ENCODE assay signal across 8 cellular contexts in the genomic region with DNA sequence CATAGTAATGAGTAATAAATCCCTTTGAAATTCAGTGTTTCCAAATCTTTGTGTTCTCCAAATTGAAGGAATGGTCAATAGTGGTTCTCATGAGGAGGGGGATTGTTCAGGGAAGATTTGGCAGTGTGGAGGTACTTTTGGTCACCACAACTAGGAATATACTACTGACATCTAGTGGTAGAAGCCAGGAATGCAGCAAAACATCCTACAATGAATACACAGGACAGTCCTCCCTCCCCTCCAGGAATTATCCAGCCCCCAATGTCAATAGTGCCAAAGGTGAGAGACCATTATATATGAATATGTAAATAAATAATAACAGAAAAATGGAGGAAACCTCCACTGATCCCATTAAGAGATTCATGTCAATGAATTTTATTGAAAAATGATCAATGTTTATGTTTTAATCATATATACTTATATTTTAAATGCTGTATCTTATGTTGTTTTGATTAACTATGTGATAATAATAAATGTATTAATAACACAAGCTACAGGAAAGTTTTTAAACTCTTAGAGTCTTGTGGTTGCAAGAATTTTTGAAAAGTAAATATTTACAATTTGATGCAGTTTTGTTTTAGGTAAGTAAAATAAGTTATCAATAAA. TPM values are rescaled to one million over a fixed set of nuclear protein-coding genes. Genes with fewer than 3 reads are reported as not detected.
DNase-seq lines count a peak whose midpoint lies in the region; FAIRE-seq and TF ChIP-seq lines count a peak whose summit lies in the region.

No MANE protein-coding gene starts in this region.

- intact Hi-C loops in PC-9 (cut with micrococcal nuclease; ENCODE audit: unreplicated experiment) = loop anchor here (1.0 to 5.0 kb wide), 3 partner anchors 73 to 1302 kb away; no protein-coding TSS in a partner anchor

- TF ChIP-seq CTCF in HL-60 (IDR thresholded peaks at IDR 0.05; ENCODE audit: insufficient read depth, low read length) (peak; percentile 40), PC-9 (conservative IDR thresholded peaks at IDR 0.05) (peak; percentile 85), neural cell (IDR thresholded peaks at IDR 0.05; ENCODE audit: poor library complexity, severe bottlenecking) (peak; percentile 71)

- CTCF ChIA-PET in PC-9 (lab: Charles Lee) = no interaction called here

- TF ChIP-seq RAD21 in neural cell (conservative IDR thresholded peaks at IDR 0.05) = peak; percentile 71

- H2AFZ ChIP-seq in PC-9 (no peak overlapping the region), neural cell (ENCODE audit: low read depth, low read length) (no peak overlapping the region)

- H3K9me2 ChIP-seq in PC-9 (ENCODE audit: insufficient read depth) = no peaks in the 10 kb centered on the region
- H3K9me2 ChIP-seq in neural cell (ENCODE audit: insufficient read depth, low read length) = no peaks in the 10 kb centered on the region

- H3F3A ChIP-seq in PC-9 (ENCODE audit: insufficient read depth, low read depth) = no peaks in the 10 kb centered on the region
- no peaks in the 10 kb centered on the region for H3F3A ChIP-seq in neural cell (ENCODE audit: insufficient read depth, low read length, poor library complexity, severe bottlenecking)

- no peak for TF ChIP-seq EP300 in neural cell (conservative IDR thresholded peaks at IDR 0.05; ENCODE audit: poor library complexity, severe bottlenecking)

- no peak overlapping the region for H3K9ac ChIP-seq in neural cell (ENCODE audit: low read length)

- POLR2A ChIA-PET in PC-9 (lab: Charles Lee; ENCODE audit: unreplicated experiment) = no interaction called here

- H3K27me3 ChIP-seq in HL-60 (ENCODE audit: insufficient read depth, poor library complexity, severe bottlenecking) (no peaks in the 10 kb centered on the region), PC-9 (ENCODE audit: insufficient read depth, low read depth) (no peaks in the 10 kb centered on the region), neural cell (ENCODE audit: insufficient read depth, low read depth, low read length) (no peaks in the 10 kb centered on the region)

- no TSS peak for BruUV-seq in PC-9 (replicated peaks; lab: Mats Ljungman, UMichigan)

- H3K4me2 ChIP-seq in PC-9 (no peak overlapping the region), neural cell (ENCODE audit: low read length) (no peak overlapping the region)

- no peaks in the 10 kb centered on the region for H3K79me2 ChIP-seq in PC-9 (ENCODE audit: low read depth)
- H3K79me2 ChIP-seq in neural cell (replicated peaks; ENCODE audit: insufficient read depth, low read length) = no peaks in the 10 kb centered on the region

- DNase-seq in AG08395 (ENCODE audit: low spot score) (peak; percentile 63), GM03348 (ENCODE audit: low spot score) (peak; percentile 42), HL-60 (ENCODE audit: low read depth in 1 of 2, low spot score in 1 of 2) (peak; percentile 4 to 12), PC-9 (peak in 1 of 2 experiments; percentile 34), NCI-H774 (lab: John Stamatoyannopoulos, UW) (no peak)
- no peak for DNase-seq in activated effector memory CD4-positive, alpha-beta T cell treated with Interleukin-2 at 50 U/mL for 16 hours

- no peak overlapping the region for H3K27ac ChIP-seq in HL-60 (replicated peaks)
- no peak overlapping the region for H3K27ac ChIP-seq in PC-9
- H3K27ac ChIP-seq in neural cell (ENCODE audit: low read length) = no peak overlapping the region

- H3K4me1 ChIP-seq in PC-9 (replicated peaks; ENCODE audit: insufficient read depth) = no peaks in the 10 kb centered on the region

- H3K4me3 ChIP-seq in HL-60 (replicated peaks; ENCODE audit: insufficient read depth, low read length) (no peak overlapping the region), PC-9 (no peak overlapping the region), neural cell (ENCODE audit: low read length) (no peak overlapping the region)

- H4K20me1 ChIP-seq in PC-9 (ENCODE audit: insufficient read depth) (no peaks in the 10 kb centered on the region), neural cell (ENCODE audit: insufficient read depth) (no peaks in the 10 kb centered on the region)

- peak; percentile 71 for FAIRE-seq in endometrium (lab: Jason Lieb, UNC)

- H3K9me3 ChIP-seq in PC-9 (ENCODE audit: insufficient read depth, low read depth) (no peaks in the 10 kb centered on the region), neural cell (ENCODE audit: low read length) (no peaks in the 10 kb centered on the region)

- H3K36me3 ChIP-seq in PC-9 (ENCODE audit: low read depth) = no peaks in the 10 kb centered on the region
- H3K36me3 ChIP-seq in neural cell (ENCODE audit: insufficient read depth, low read length) = no peaks in the 10 kb centered on the region

TF ChIP-seq in neural cell, 6 proteins besides CTCF, POLR2A, EP300 and RAD21:
- TF ChIP-seq, protein P1, sequence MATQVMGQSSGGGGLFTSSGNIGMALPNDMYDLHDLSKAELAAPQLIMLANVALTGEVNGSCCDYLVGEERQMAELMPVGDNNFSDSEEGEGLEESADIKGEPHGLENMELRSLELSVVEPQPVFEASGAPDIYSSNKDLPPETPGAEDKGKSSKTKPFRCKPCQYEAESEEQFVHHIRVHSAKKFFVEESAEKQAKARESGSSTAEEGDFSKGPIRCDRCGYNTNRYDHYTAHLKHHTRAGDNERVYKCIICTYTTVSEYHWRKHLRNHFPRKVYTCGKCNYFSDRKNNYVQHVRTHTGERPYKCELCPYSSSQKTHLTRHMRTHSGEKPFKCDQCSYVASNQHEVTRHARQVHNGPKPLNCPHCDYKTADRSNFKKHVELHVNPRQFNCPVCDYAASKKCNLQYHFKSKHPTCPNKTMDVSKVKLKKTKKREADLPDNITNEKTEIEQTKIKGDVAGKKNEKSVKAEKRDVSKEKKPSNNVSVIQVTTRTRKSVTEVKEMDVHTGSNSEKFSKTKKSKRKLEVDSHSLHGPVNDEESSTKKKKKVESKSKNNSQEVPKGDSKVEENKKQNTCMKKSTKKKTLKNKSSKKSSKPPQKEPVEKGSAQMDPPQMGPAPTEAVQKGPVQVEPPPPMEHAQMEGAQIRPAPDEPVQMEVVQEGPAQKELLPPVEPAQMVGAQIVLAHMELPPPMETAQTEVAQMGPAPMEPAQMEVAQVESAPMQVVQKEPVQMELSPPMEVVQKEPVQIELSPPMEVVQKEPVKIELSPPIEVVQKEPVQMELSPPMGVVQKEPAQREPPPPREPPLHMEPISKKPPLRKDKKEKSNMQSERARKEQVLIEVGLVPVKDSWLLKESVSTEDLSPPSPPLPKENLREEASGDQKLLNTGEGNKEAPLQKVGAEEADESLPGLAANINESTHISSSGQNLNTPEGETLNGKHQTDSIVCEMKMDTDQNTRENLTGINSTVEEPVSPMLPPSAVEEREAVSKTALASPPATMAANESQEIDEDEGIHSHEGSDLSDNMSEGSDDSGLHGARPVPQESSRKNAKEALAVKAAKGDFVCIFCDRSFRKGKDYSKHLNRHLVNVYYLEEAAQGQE (IDR thresholded peaks at IDR 0.05; ENCODE audit: borderline replicate concordance) = no peak
- TF ChIP-seq TAF1 (IDR thresholded peaks at IDR 0.05; ENCODE audit: low read depth) = no peak
- peak; percentile 74 for TF ChIP-seq SMC3 (conservative IDR thresholded peaks at IDR 0.05; ENCODE audit: poor library complexity)

RNA-seq across cellular contexts. Expression of a gene that starts 14.4 kb away (rescaled TPM):
- not detected in 2 replicates for total RNA-seq in PC-9 (2021)
- 0.44 and 0.67 TPM in 2 replicates for polyA plus RNA-seq in neural cell
- not detected in 2 replicates for polyA minus RNA-seq in neural cell

Comparison
In these comparisons a context has a peak if more than half of its experiments do, and no peak if none do; other contexts are left out.
1. DNase-seq: peak in AG08395 (single experiment), GM03348 (single experiment) and HL-60 (2 of 2); none in activated effector memory CD4-positive, alpha-beta T cell treated with Interleukin-2 at 50 U/mL for 16 hours (single experiment) and NCI-H774 (single experiment).
2. Peak in every context shown above with its lines, with median percentiles within 50 percentile points of each other: CTCF ChIP-seq.